In genomic region chr12:47779301-47779942, GRCh38 we compare ENCODE assay signal across 9 cellular contexts. TPM values are rescaled to one million over a fixed set of nuclear protein-coding genes. Genes with fewer than 3 reads are reported as not detected.
DNase-seq lines count a peak whose midpoint lies in the region; ATAC-seq and TF ChIP-seq lines count a peak whose summit lies in the region.
"Had no signal": no experiment of that assay in that cellular context is flagged by ENCODE, and none has a peak within 500 bp of the region (broad histone marks: within the 10 kb centered on the region; RNA-seq: fewer than 3 reads in every experiment).

No MANE protein-coding gene starts in this region.

- peak; percentile 23 for DNase-seq in BJ (ENCODE audit: low read depth)
- peak; percentile 38 for DNase-seq in NCI-H524 treated with DMSO at 0.1 percent for 48 hours (lab: John Stamatoyannopoulos, UW)
- DNase-seq in activated CD4-positive, alpha-beta T cell treated with anti-CD3 and anti-CD28 coated beads, Interleukin-2, amount 10 ng/mL, durations not matched to agents 7 days and 5 days, result peak; percentile 94
- DNase-seq in dedifferentiated amniotic fluid mesenchymal stem cell (ENCODE audit: extremely low spot score), result peak; percentile 84
- peak; percentile 79 for DNase-seq in stimulated activated CD8-positive, alpha-beta memory T cell treated with anti-CD3 and anti-CD28 coated beads, Interleukin-12 subunit alpha, Interleukin-12 subunit beta, amount 100 ng/mL, for 24 hours (ENCODE audit: extremely low read depth)

- TF ChIP-seq RAD21 in liver (IDR thresholded peaks at IDR 0.05), result peak; percentile 95 to 98

- ATAC-seq in GM19023 (IDR thresholded peaks at IDR 0.05; ENCODE audit: unreplicated experiment), result peak; percentile 81
- ATAC-seq in HG03354 (IDR thresholded peaks at IDR 0.05; ENCODE audit: poor library complexity, severe bottlenecking, unreplicated experiment), result peak; percentile 86

- peak overlapping the region; percentile 57 for H3K27ac Mint-ChIP-seq in activated CD4-positive, alpha-beta T cell treated with anti-CD3 and anti-CD28 coated beads, Interleukin-2, amount 10 ng/mL, durations not matched to agents 7 days and 5 days

- no peaks in the 10 kb centered on the region for H3K9me3 Mint-ChIP-seq in activated CD4-positive, alpha-beta T cell treated with anti-CD3 and anti-CD28 coated beads, Interleukin-2, amount 10 ng/mL, durations not matched to agents 7 days and 5 days

- POLR2A ChIA-PET in BJ (lab: Charles Lee), result interaction anchor here (1.0 kb wide), 2 partner anchors 22 to 43 kb away, joined by 3 read pairs; no protein-coding TSS in a partner anchor
- POLR2A ChIA-PET in activated CD4-positive, alpha-beta T cell treated with anti-CD3 and anti-CD28 coated beads, Interleukin-2, amount 10 ng/mL, durations not matched to agents 7 days and 5 days (lab: Charles Lee), result no interaction called here

- H3K27me3 Mint-ChIP-seq in activated CD4-positive, alpha-beta T cell treated with anti-CD3 and anti-CD28 coated beads, Interleukin-2, amount 10 ng/mL, durations not matched to agents 7 days and 5 days, result no peaks in the 10 kb centered on the region

- TF ChIP-seq CTCF in BJ (IDR thresholded peaks at IDR 0.05; ENCODE audit: insufficient read depth, low read depth, low read length) (peak; percentile 94), liver (IDR thresholded peaks at IDR 0.05; ENCODE audit: low read depth, low read length, missing input control) (peak; percentile 97)

- H3K27ac ChIP-seq in liver (ENCODE audit: low read depth in 1 of 2, low read length in 2 of 2), result no peak overlapping the region

- no peak overlapping the region for H3K9ac ChIP-seq in liver (ENCODE audit: low read depth in 1 of 2, low read length in 2 of 2)

- H3K4me3 Mint-ChIP-seq in activated CD4-positive, alpha-beta T cell treated with anti-CD3 and anti-CD28 coated beads, Interleukin-2, amount 10 ng/mL, durations not matched to agents 7 days and 5 days, result no peak overlapping the region

- H3K36me3 ChIP-seq in BJ (ENCODE audit: control insufficient read depth, insufficient read depth, low read length), result peaks cover 20% of the 10 kb centered on the region
- peaks cover 0 to 14% (median under 1%) of the 10 kb centered on the region in 4 donors for H3K36me3 ChIP-seq in liver (ENCODE audit: control insufficient read depth in 4 of 4, insufficient read depth in 3 of 4, low read depth in 1 of 4, low read length in 3 of 4)

- H3K27me3 ChIP-seq in BJ (ENCODE audit: control insufficient read depth, insufficient read depth, low read length), result no peaks in the 10 kb centered on the region
- H3K27me3 ChIP-seq in liver (ENCODE audit: control insufficient read depth in 4 of 4, insufficient read depth in 4 of 4, low read length in 3 of 4), result no peaks in the 10 kb centered on the region

- H3K4me3 ChIP-seq in BJ (ENCODE audit: low read depth, low read length), result no peak overlapping the region
- H3K4me3 ChIP-seq in liver (ENCODE audit: low read depth in 1 of 3, low read length in 3 of 3), result no peak overlapping the region

- WGBS in liver, result 39% methylated on average over 19 of the region's 19 CpGs

- H3K36me3 Mint-ChIP-seq in activated CD4-positive, alpha-beta T cell treated with anti-CD3 and anti-CD28 coated beads, Interleukin-2, amount 10 ng/mL, durations not matched to agents 7 days and 5 days (ENCODE audit: low read depth), result peaks cover 6% of the 10 kb centered on the region

- peaks cover 38% of the 10 kb centered on the region for H3K4me1 Mint-ChIP-seq in activated CD4-positive, alpha-beta T cell treated with anti-CD3 and anti-CD28 coated beads, Interleukin-2, amount 10 ng/mL, durations not matched to agents 7 days and 5 days

- CTCF ChIA-PET in BJ (lab: Yijun Ruan, JAX), result interaction anchor here (1.0 to 19.2 kb wide), 21 partner anchors 12 to 73 kb away, joined by 3 to 454 read pairs (median 6); partner anchors contain the start of genes ENDOU, RAPGEF3 and RPAP3
- CTCF ChIA-PET in activated CD4-positive, alpha-beta T cell treated with anti-CD3 and anti-CD28 coated beads, Interleukin-2, amount 10 ng/mL, durations not matched to agents 7 days and 5 days (lab: Charles Lee), result interaction anchor here (0.8 to 7.9 kb wide), 26 partner anchors 9 to 128 kb away, joined by 3 to 72 read pairs (median 3); no protein-coding TSS in a partner anchor

- H3K9me3 ChIP-seq in liver (ENCODE audit: control insufficient read depth in 4 of 4, low read length in 3 of 4), result no peaks in the 10 kb centered on the region

- peaks cover under 1 to 7% (median 5%) of the 10 kb centered on the region in 4 donors for H3K4me1 ChIP-seq in liver (ENCODE audit: control insufficient read depth in 4 of 4, insufficient read depth in 4 of 4, low read length in 3 of 4)

TF ChIP-seq in liver, 16 proteins besides CTCF, POLR2A, EP300 and RAD21:
- TF ChIP-seq JUND (IDR thresholded peaks at IDR 0.05) (no peak), FOXA1 (IDR thresholded peaks at IDR 0.05) (no peak), HNF4A (conservative IDR thresholded peaks at IDR 0.05) (no peak), SP1 (IDR thresholded peaks at IDR 0.05) (no peak), YY1 (IDR thresholded peaks at IDR 0.05) (no peak), REST (IDR thresholded peaks at IDR 0.05) (no peak), TAF1 (conservative IDR thresholded peaks at IDR 0.05) (no peak), EGR1 (IDR thresholded peaks at IDR 0.05; ENCODE audit: low read depth in 2 of 2) (no peak), MAX (IDR thresholded peaks at IDR 0.05) (no peak), RXRA (IDR thresholded peaks at IDR 0.05) (no peak), HNF4G (IDR thresholded peaks at IDR 0.05) (no peak), FOXA2 (IDR thresholded peaks at IDR 0.05) (no peak)
- TF ChIP-seq, protein P1, sequence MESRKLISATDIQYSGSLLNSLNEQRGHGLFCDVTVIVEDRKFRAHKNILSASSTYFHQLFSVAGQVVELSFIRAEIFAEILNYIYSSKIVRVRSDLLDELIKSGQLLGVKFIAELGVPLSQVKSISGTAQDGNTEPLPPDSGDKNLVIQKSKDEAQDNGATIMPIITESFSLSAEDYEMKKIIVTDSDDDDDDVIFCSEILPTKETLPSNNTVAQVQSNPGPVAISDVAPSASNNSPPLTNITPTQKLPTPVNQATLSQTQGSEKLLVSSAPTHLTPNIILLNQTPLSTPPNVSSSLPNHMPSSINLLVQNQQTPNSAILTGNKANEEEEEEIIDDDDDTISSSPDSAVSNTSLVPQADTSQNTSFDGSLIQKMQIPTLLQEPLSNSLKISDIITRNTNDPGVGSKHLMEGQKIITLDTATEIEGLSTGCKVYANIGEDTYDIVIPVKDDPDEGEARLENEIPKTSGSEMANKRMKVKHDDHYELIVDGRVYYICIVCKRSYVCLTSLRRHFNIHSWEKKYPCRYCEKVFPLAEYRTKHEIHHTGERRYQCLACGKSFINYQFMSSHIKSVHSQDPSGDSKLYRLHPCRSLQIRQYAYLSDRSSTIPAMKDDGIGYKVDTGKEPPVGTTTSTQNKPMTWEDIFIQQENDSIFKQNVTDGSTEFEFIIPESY (IDR thresholded peaks at IDR 0.05), result no peak

RNA-seq across cellular contexts. Expression of gene SLC48A1, which starts 6.4 kb away (rescaled TPM):
- polyA plus RNA-seq in BJ (2011; rRNA removed), result 11.4 and 16.6 TPM in 2 replicates
- 11.3 and 16.0 TPM in 2 replicates for polyA minus RNA-seq in BJ (2011; rRNA and poly(A)+ RNA removed)
- total RNA-seq in activated CD4-positive, alpha-beta T cell treated with anti-CD3 and anti-CD28 coated beads, Interleukin-2, amount 10 ng/mL, durations not matched to agents 7 days and 5 days, result 1 to 10 TPM; 7.9 to 9.1 TPM
- 10 to 100 TPM in 1 of 2 donors, 1 to 10 TPM in 1; 6.1 to 15.4 TPM for total RNA-seq in liver
- polyA plus RNA-seq in liver, result 10 to 100 TPM in 1 of 2 donors, 1 to 10 TPM in 1; 8.3 to 10.4 TPM

RNA-seq across cellular contexts. Expression of gene RAPGEF3, which starts 20.7 kb away (rescaled TPM):
- polyA plus RNA-seq in BJ (2011; rRNA removed) (1.3 and 2.4 TPM in 2 replicates), liver (1 to 10 TPM; 1.3 to 1.6 TPM)
- polyA minus RNA-seq in BJ (2011; rRNA and poly(A)+ RNA removed), result 2.0 and 3.9 TPM in 2 replicates
- total RNA-seq in activated CD4-positive, alpha-beta T cell treated with anti-CD3 and anti-CD28 coated beads, Interleukin-2, amount 10 ng/mL, durations not matched to agents 7 days and 5 days, result under 1 TPM in 1 of 2 experiments, not detected in 1; 0.15 TPM
- 1 to 10 TPM; 1.3 to 4.3 TPM for total RNA-seq in liver

RNA-seq across cellular contexts. Expression of gene HDAC7, which starts 40.3 kb away (rescaled TPM):
- 28.2 and 67.0 TPM in 2 replicates for polyA plus RNA-seq in BJ (2011; rRNA removed)
- polyA minus RNA-seq in BJ (2011; rRNA and poly(A)+ RNA removed), result 34.9 and 35.2 TPM in 2 replicates
- 100 to 1,000 TPM; 218 to 232 TPM for total RNA-seq in activated CD4-positive, alpha-beta T cell treated with anti-CD3 and anti-CD28 coated beads, Interleukin-2, amount 10 ng/mL, durations not matched to agents 7 days and 5 days
- total RNA-seq in liver, result 10 to 100 TPM in 1 of 2 donors, 1 to 10 TPM in 1; 7.1 to 14.7 TPM
- 1 to 10 TPM; 3.5 to 7.2 TPM for polyA plus RNA-seq in liver

RNA-seq across cellular contexts. Expression of gene ENDOU, which starts 54.1 kb away (rescaled TPM):
- polyA plus RNA-seq in BJ (2011; rRNA removed) (0.06 TPM in 1 of 2 replicates, not detected in the other), liver (not detected)
- polyA minus RNA-seq in BJ (2011; rRNA and poly(A)+ RNA removed), result not detected in 2 replicates
- total RNA-seq in activated CD4-positive, alpha-beta T cell treated with anti-CD3 and anti-CD28 coated beads, Interleukin-2, amount 10 ng/mL, durations not matched to agents 7 days and 5 days, result not detected
- total RNA-seq in liver, result under 1 TPM in 1 of 2 donors, not detected in 1; 0.25 TPM
- total RNA-seq: activated CD8-positive, alpha-beta memory T cell treated with anti-CD3 and anti-CD28 coated beads for 36 hours had no signal

Comparison
In these comparisons a context has a peak if more than half of its experiments do, and no peak if none do; other contexts are left out.
1. DNase-seq: peak in every context shown above with its lines; median percentile 94 in activated CD4-positive, alpha-beta T cell treated with anti-CD3 and anti-CD28 coated beads, Interleukin-2, amount 10 ng/mL, durations not matched to agents 7 days and 5 days; 84 in dedifferentiated amniotic fluid mesenchymal stem cell; 79 in stimulated activated CD8-positive, alpha-beta memory T cell treated with anti-CD3 and anti-CD28 coated beads, Interleukin-12 subunit alpha, Interleukin-12 subunit beta, amount 100 ng/mL, for 24 hours; 38 in NCI-H524 treated with DMSO at 0.1 percent for 48 hours; 23 in BJ.
2. RNA of gene HDAC7, which starts 40.3 kb away (total RNA-seq): 218 to 232 TPM in activated CD4-positive, alpha-beta T cell treated with anti-CD3 and anti-CD28 coated beads, Interleukin-2, amount 10 ng/mL, durations not matched to agents 7 days and 5 days; 7.1 to 14.7 TPM in liver; every median in the first group is over 10 times any median in the second.